ENCODE assay signal across 1 cellular context in genomic region chr3:149188494-149188893, GRCh38.
TF ChIP-seq lines count a peak whose summit lies in the region.

No MANE protein-coding gene starts in this region.

TF ChIP-seq in HepG2, 621 proteins besides CTCF, POLR2A, EP300 and RAD21 (continued from another document):
- peak; percentile 34; the same call in 1 of the 2 replicates for TF ChIP-seq TFAP4 (IDR thresholded peaks at IDR 0.05; ENCODE audit: borderline replicate concordance, low read depth)
